29 cellular contexts compared by ENCODE assay signal in the genomic region with DNA sequence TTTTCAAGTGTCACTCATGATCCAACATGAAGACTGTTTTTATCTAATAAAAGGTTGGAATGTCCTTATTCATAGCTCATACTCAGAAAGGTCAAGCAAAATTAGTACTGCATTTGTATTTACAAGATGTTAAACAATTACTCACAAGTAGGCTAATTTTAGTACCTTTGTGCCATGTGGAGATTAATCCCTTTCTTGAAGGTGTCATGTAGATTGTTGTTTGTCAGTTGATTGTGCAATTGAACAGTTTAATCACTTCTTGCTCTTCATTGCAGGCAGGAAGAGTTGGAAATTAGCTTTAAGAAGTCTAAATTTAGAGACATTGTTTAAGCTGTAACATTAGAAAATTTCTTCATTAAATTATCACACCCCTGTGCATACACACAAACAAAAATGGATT.
"Had no signal": no experiment of that assay in that cellular context is flagged by ENCODE, and none has a peak within 500 bp of the region (broad histone marks: within the 10 kb centered on the region; RNA-seq: fewer than 3 reads in every experiment).

No MANE protein-coding gene starts in this region.

- H3K4me3 Mint-ChIP-seq: activated naive CD8-positive, alpha-beta T cell; naive B cell; nephron progenitor cell; stimulated activated naive CD8-positive, alpha-beta T cell treated with anti-CD3 and anti-CD28 coated beads, Interleukin-15, Interleukin-2, amounts not matched to agents 100 ng/mL and 50 ng/mL, for 24 hours had no signal

- H3K27me3 Mint-ChIP-seq: activated naive CD8-positive, alpha-beta T cell; naive B cell; stimulated activated naive CD8-positive, alpha-beta T cell treated with anti-CD3 and anti-CD28 coated beads, Interleukin-15, Interleukin-2, amounts not matched to agents 100 ng/mL and 50 ng/mL, for 24 hours had no signal

- H3K9me3 ChIP-seq: body of pancreas, neutrophil, right atrium auricular region, thoracic aorta had no signal

- H3K27ac Mint-ChIP-seq: activated naive CD8-positive, alpha-beta T cell; naive B cell; nephron progenitor cell; stimulated activated naive CD8-positive, alpha-beta T cell treated with anti-CD3 and anti-CD28 coated beads, Interleukin-15, Interleukin-2, amounts not matched to agents 100 ng/mL and 50 ng/mL, for 24 hours had no signal

- H3K27ac ChIP-seq: body of pancreas, coronary artery, dorsolateral prefrontal cortex, gastroesophageal sphincter, hepatocyte, neutrophil, right atrium auricular region, thoracic aorta, WERI-Rb-1 had no signal

- H2AFZ ChIP-seq: hepatocyte had no signal

- DNase-seq: activated CD4-positive, alpha-beta T cell treated with anti-CD3 and anti-CD28 coated beads for 48 hours; activated CD4-positive, alpha-beta T cell treated with anti-CD3 and anti-CD28 coated beads, Interleukin-2, amount 50 U/mL, for 48 hours; activated CD8-positive, alpha-beta memory T cell treated with anti-CD3 and anti-CD28 coated beads for 24 hours; activated effector memory CD4-positive, alpha-beta T cell treated with Interleukin-2 at 50 U/mL for 16 hours; activated naive CD4-positive, alpha-beta T cell treated with Interleukin-2 at 50 U/mL for 16 hours; aorta; body of pancreas; dorsolateral prefrontal cortex; effector memory CD4-positive, alpha-beta T cell; erythroblast; left cardiac atrium; left ventricle myocardium superior; naive B cell; nephron progenitor cell; stimulated activated CD4-positive, alpha-beta T cell treated with anti-CD3 and anti-CD28 coated beads, Interleukin-2, amount 100 ng/mL, for 48 hours; T-helper 9 cell; trophoblast cell; WERI-Rb-1 had no signal

- FAIRE-seq: keratinocyte, urothelium cell line had no signal

- H3K27me3 ChIP-seq: body of pancreas, dorsolateral prefrontal cortex, gastroesophageal sphincter, hepatocyte, neutrophil, right atrium auricular region had no signal

- H3K4me1 ChIP-seq: body of pancreas, gastroesophageal sphincter, right atrium auricular region had no signal

- H3K4me3 ChIP-seq: body of pancreas, coronary artery, gastroesophageal sphincter, hepatocyte, right atrium auricular region, thoracic aorta had no signal

- ATAC-seq: activated CD4-positive, CD25-positive, alpha-beta regulatory T cell treated with anti-CD3 and anti-CD28 coated beads, Interleukin-2, amount 50 U/mL, for 24 hours; body of pancreas; gastroesophageal sphincter; left cardiac atrium; left ventricle myocardium superior had no signal

- H3K36me3 Mint-ChIP-seq: activated naive CD8-positive, alpha-beta T cell; naive B cell had no signal

- H3K79me2 ChIP-seq: hepatocyte had no signal

- H3K9me3 Mint-ChIP-seq: naive B cell; nephron progenitor cell; stimulated activated naive CD8-positive, alpha-beta T cell treated with anti-CD3 and anti-CD28 coated beads, Interleukin-15, Interleukin-2, amounts not matched to agents 100 ng/mL and 50 ng/mL, for 24 hours had no signal

- H3K4me2 ChIP-seq: hepatocyte had no signal

- H3K36me3 ChIP-seq: gastroesophageal sphincter, neutrophil, right atrium auricular region, thoracic aorta, WERI-Rb-1 had no signal

- H3K4me1 Mint-ChIP-seq: naive B cell, nephron progenitor cell had no signal
